In the genomic region with DNA sequence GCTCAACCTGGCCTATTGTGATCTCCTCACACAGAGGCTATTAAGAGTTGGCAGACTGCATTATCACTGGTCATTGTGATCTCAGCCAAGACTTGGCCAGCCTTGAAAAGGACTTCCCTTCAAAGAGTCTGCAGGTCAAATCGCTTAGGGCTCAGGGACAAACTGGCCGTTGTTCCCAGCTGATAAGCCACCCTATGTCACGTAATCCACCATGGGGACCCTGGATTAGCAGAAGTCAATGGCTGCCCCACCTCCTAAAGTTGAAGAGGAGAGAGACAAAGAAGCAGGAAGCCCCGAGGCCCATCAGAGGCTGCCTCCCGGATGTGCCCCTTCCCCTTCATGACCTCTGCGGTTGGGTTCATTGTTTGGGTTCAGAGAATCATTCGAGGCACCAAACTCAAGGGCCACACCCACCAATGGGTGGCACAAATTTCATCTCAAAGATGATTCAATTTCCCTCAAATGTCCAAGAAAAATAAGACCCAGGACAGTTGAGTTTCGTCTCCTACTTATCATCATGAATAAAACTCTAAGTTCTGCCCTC, we compare ENCODE assay signal across 1 cellular context.
TF ChIP-seq lines count a peak whose summit lies in the region.

No MANE protein-coding gene starts in this region.

TF ChIP-seq in HepG2, 621 proteins besides CTCF, POLR2A, EP300 and RAD21 (continued from another document and continues in another):
- TF ChIP-seq ATF7-NPFF (CRISPR knock-in tag; IDR thresholded peaks at IDR 0.05; ENCODE audit: low read depth) (no peak), FOXA3 (CRISPR knock-in tag; IDR thresholded peaks at IDR 0.05) (peak; percentile 65), IRF2 (CRISPR knock-in tag; IDR thresholded peaks at IDR 0.05) (0 out of 2 replicates have a peak, but pooled peaks have one; percentile 27), POLR2AphosphoS5 (IDR thresholded peaks at IDR 0.05; ENCODE audit: low read depth, low read length) (no peak), SIN3A (IDR thresholded peaks at IDR 0.05; ENCODE audit: borderline replicate concordance, low read depth, low read length) (no peak), HOXA7 (CRISPR knock-in tag; IDR thresholded peaks at IDR 0.05) (no peak), FIP1L1 (IDR thresholded peaks at IDR 0.05; ENCODE audit: borderline replicate concordance, insufficient read depth, low read depth, low read length) (no peak), DR1 (CRISPR knock-in tag; IDR thresholded peaks at IDR 0.05) (no peak), RFX1 (IDR thresholded peaks at IDR 0.05) (no peak), ZNF709 (CRISPR knock-in tag; IDR thresholded peaks at IDR 0.05) (no peak), NR2F6 (IDR thresholded peaks at IDR 0.05) (peak; percentile 98), NR2F6 (CRISPR knock-in tag; IDR thresholded peaks at IDR 0.05) (peak; percentile 95), ZNF577 (CRISPR knock-in tag; IDR thresholded peaks at IDR 0.05; ENCODE audit: borderline replicate concordance, low read depth) (no peak), TCF7L2 (IDR thresholded peaks at IDR 0.05; ENCODE audit: low read depth, low read length) (no peak), ZNF496 (CRISPR knock-in tag; IDR thresholded peaks at IDR 0.05; ENCODE audit: insufficient replicate concordance) (no peak), SNRNP70 (IDR thresholded peaks at IDR 0.05; ENCODE audit: low read depth, low read length) (no peak), TAF15 (IDR thresholded peaks at IDR 0.05; ENCODE audit: low read depth, low read length, poor library complexity, severe bottlenecking) (no peak), CBX1 (IDR thresholded peaks at IDR 0.05; ENCODE audit: low read depth) (no peak), ZNF724P (CRISPR knock-in tag; IDR thresholded peaks at IDR 0.05; ENCODE audit: borderline replicate concordance) (no peak), ZNF652 (CRISPR knock-in tag; IDR thresholded peaks at IDR 0.05; ENCODE audit: borderline replicate concordance, low read depth) (no peak), CBFB (CRISPR knock-in tag; IDR thresholded peaks at IDR 0.05) (peak; percentile 96), ZBTB7A (CRISPR knock-in tag; IDR thresholded peaks at IDR 0.05) (peak; percentile 99), ETV5 (CRISPR knock-in tag; IDR thresholded peaks at IDR 0.05; ENCODE audit: borderline replicate concordance) (peak; percentile 95), ZNF460 (CRISPR knock-in tag; IDR thresholded peaks at IDR 0.05; ENCODE audit: borderline replicate concordance) (no peak), SOX5 (CRISPR knock-in tag; IDR thresholded peaks at IDR 0.05; ENCODE audit: borderline replicate concordance) (peak; percentile 95), AGO1 (IDR thresholded peaks at IDR 0.05; ENCODE audit: low read depth, low read length, poor library complexity, severe bottlenecking) (no peak), HDAC2 (CRISPR knock-in tag; IDR thresholded peaks at IDR 0.05) (peak; percentile 72), HOXA3 (CRISPR knock-in tag; IDR thresholded peaks at IDR 0.05) (peak; percentile 70; the same call in 1 of the 2 replicates), TOPORS (CRISPR knock-in tag; IDR thresholded peaks at IDR 0.05) (no peak), JUND (CRISPR knock-in tag; IDR thresholded peaks at IDR 0.05) (no peak), MYC (CRISPR knock-in tag; IDR thresholded peaks at IDR 0.05; ENCODE audit: borderline replicate concordance) (no peak; the same call in 1 of the 2 replicates), ZNF773 (CRISPR knock-in tag; IDR thresholded peaks at IDR 0.05; ENCODE audit: borderline replicate concordance) (no peak)
- TF ChIP-seq, protein P1, sequence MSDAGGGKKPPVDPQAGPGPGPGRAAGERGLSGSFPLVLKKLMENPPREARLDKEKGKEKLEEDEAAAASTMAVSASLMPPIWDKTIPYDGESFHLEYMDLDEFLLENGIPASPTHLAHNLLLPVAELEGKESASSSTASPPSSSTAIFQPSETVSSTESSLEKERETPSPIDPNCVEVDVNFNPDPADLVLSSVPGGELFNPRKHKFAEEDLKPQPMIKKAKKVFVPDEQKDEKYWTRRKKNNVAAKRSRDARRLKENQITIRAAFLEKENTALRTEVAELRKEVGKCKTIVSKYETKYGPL (CRISPR knock-in tag; IDR thresholded peaks at IDR 0.05) = no peak
- TF ChIP-seq, protein P2, sequence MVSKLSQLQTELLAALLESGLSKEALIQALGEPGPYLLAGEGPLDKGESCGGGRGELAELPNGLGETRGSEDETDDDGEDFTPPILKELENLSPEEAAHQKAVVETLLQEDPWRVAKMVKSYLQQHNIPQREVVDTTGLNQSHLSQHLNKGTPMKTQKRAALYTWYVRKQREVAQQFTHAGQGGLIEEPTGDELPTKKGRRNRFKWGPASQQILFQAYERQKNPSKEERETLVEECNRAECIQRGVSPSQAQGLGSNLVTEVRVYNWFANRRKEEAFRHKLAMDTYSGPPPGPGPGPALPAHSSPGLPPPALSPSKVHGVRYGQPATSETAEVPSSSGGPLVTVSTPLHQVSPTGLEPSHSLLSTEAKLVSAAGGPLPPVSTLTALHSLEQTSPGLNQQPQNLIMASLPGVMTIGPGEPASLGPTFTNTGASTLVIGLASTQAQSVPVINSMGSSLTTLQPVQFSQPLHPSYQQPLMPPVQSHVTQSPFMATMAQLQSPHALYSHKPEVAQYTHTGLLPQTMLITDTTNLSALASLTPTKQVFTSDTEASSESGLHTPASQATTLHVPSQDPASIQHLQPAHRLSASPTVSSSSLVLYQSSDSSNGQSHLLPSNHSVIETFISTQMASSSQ (IDR thresholded peaks at IDR 0.05; ENCODE audit: low read depth) = no peak
- TF ChIP-seq, protein P2 (CRISPR knock-in tag; IDR thresholded peaks at IDR 0.05; ENCODE audit: borderline replicate concordance) = peak; percentile 89
- TF ChIP-seq, protein P3, sequence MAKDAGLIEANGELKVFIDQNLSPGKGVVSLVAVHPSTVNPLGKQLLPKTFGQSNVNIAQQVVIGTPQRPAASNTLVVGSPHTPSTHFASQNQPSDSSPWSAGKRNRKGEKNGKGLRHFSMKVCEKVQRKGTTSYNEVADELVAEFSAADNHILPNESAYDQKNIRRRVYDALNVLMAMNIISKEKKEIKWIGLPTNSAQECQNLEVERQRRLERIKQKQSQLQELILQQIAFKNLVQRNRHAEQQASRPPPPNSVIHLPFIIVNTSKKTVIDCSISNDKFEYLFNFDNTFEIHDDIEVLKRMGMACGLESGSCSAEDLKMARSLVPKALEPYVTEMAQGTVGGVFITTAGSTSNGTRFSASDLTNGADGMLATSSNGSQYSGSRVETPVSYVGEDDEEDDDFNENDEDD (CRISPR knock-in tag; IDR thresholded peaks at IDR 0.05; ENCODE audit: borderline replicate concordance) = 0 out of 2 replicates have a peak, but pooled peaks have one; percentile 21
- TF ChIP-seq, protein P4, sequence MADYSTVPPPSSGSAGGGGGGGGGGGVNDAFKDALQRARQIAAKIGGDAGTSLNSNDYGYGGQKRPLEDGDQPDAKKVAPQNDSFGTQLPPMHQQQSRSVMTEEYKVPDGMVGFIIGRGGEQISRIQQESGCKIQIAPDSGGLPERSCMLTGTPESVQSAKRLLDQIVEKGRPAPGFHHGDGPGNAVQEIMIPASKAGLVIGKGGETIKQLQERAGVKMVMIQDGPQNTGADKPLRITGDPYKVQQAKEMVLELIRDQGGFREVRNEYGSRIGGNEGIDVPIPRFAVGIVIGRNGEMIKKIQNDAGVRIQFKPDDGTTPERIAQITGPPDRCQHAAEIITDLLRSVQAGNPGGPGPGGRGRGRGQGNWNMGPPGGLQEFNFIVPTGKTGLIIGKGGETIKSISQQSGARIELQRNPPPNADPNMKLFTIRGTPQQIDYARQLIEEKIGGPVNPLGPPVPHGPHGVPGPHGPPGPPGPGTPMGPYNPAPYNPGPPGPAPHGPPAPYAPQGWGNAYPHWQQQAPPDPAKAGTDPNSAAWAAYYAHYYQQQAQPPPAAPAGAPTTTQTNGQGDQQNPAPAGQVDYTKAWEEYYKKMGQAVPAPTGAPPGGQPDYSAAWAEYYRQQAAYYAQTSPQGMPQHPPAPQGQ (CRISPR knock-in tag; IDR thresholded peaks at IDR 0.05; ENCODE audit: borderline replicate concordance) = no peak
- TF ChIP-seq, protein P5, sequence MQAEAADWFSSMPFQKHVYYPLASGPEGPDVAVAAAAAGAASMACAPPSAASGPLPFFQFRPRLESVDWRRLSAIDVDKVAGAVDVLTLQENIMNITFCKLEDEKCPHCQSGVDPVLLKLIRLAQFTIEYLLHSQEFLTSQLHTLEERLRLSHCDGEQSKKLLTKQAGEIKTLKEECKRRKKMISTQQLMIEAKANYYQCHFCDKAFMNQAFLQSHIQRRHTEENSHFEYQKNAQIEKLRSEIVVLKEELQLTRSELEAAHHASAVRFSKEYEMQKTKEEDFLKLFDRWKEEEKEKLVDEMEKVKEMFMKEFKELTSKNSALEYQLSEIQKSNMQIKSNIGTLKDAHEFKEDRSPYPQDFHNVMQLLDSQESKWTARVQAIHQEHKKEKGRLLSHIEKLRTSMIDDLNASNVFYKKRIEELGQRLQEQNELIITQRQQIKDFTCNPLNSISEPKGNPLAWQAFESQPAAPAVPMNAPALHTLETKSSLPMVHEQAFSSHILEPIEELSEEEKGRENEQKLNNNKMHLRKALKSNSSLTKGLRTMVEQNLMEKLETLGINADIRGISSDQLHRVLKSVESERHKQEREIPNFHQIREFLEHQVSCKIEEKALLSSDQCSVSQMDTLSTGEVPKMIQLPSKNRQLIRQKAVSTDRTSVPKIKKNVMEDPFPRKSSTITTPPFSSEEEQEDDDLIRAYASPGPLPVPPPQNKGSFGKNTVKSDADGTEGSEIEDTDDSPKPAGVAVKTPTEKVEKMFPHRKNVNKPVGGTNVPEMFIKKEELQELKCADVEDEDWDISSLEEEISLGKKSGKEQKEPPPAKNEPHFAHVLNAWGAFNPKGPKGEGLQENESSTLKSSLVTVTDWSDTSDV (CRISPR knock-in tag; IDR thresholded peaks at IDR 0.05) = no peak
- TF ChIP-seq, protein P6, sequence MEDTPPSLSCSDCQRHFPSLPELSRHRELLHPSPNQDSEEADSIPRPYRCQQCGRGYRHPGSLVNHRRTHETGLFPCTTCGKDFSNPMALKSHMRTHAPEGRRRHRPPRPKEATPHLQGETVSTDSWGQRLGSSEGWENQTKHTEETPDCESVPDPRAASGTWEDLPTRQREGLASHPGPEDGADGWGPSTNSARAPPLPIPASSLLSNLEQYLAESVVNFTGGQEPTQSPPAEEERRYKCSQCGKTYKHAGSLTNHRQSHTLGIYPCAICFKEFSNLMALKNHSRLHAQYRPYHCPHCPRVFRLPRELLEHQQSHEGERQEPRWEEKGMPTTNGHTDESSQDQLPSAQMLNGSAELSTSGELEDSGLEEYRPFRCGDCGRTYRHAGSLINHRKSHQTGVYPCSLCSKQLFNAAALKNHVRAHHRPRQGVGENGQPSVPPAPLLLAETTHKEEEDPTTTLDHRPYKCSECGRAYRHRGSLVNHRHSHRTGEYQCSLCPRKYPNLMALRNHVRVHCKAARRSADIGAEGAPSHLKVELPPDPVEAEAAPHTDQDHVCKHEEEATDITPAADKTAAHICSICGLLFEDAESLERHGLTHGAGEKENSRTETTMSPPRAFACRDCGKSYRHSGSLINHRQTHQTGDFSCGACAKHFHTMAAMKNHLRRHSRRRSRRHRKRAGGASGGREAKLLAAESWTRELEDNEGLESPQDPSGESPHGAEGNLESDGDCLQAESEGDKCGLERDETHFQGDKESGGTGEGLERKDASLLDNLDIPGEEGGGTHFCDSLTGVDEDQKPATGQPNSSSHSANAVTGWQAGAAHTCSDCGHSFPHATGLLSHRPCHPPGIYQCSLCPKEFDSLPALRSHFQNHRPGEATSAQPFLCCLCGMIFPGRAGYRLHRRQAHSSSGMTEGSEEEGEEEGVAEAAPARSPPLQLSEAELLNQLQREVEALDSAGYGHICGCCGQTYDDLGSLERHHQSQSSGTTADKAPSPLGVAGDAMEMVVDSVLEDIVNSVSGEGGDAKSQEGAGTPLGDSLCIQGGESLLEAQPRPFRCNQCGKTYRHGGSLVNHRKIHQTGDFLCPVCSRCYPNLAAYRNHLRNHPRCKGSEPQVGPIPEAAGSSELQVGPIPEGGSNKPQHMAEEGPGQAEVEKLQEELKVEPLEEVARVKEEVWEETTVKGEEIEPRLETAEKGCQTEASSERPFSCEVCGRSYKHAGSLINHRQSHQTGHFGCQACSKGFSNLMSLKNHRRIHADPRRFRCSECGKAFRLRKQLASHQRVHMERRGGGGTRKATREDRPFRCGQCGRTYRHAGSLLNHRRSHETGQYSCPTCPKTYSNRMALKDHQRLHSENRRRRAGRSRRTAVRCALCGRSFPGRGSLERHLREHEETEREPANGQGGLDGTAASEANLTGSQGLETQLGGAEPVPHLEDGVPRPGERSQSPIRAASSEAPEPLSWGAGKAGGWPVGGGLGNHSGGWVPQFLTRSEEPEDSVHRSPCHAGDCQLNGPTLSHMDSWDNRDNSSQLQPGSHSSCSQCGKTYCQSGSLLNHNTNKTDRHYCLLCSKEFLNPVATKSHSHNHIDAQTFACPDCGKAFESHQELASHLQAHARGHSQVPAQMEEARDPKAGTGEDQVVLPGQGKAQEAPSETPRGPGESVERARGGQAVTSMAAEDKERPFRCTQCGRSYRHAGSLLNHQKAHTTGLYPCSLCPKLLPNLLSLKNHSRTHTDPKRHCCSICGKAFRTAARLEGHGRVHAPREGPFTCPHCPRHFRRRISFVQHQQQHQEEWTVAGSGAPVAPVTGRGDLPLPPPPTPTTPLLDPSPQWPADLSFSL (CRISPR knock-in tag; IDR thresholded peaks at IDR 0.05) = no peak
- TF ChIP-seq, protein P7, sequence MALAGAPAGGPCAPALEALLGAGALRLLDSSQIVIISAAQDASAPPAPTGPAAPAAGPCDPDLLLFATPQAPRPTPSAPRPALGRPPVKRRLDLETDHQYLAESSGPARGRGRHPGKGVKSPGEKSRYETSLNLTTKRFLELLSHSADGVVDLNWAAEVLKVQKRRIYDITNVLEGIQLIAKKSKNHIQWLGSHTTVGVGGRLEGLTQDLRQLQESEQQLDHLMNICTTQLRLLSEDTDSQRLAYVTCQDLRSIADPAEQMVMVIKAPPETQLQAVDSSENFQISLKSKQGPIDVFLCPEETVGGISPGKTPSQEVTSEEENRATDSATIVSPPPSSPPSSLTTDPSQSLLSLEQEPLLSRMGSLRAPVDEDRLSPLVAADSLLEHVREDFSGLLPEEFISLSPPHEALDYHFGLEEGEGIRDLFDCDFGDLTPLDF (CRISPR knock-in tag; IDR thresholded peaks at IDR 0.05) = no peak
- TF ChIP-seq, protein P8, sequence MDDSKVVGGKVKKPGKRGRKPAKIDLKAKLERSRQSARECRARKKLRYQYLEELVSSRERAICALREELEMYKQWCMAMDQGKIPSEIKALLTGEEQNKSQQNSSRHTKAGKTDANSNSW (CRISPR knock-in tag; IDR thresholded peaks at IDR 0.05; ENCODE audit: borderline replicate concordance) = no peak
